Comparison of ENCODE assay signal across 23 cellular contexts in genomic region chr12:74598819-74599218, GRCh38.
"Had no signal": no experiment of that assay in that cellular context is flagged by ENCODE, and none has a peak within 500 bp of the region (broad histone marks: within the 10 kb centered on the region; RNA-seq: fewer than 3 reads in every experiment).

No MANE protein-coding gene starts in this region.

- H3K27me3 Mint-ChIP-seq: activated CD4-positive, alpha-beta T cell treated with anti-CD3 and anti-CD28 coated beads, Interleukin-2, amount 10 ng/mL, durations not matched to agents 24 days and 14 days; activated naive CD8-positive, alpha-beta T cell treated with anti-CD3 and anti-CD28 coated beads, Interleukin-2, amount 10 ng/mL, durations not matched to agents 7 days and 5 days; activated T-cell treated with anti-CD3 and anti-CD28 coated beads, Interleukin-2, amount 50 U/mL, for 24 hours had no signal

- H3K4me3 ChIP-seq: gastroesophageal sphincter, heart left ventricle, left ventricle myocardium inferior, sigmoid colon, tibial artery, uterus had no signal

- H3K9me3 Mint-ChIP-seq: activated CD4-positive, alpha-beta T cell treated with anti-CD3 and anti-CD28 coated beads, Interleukin-2, amount 10 ng/mL, durations not matched to agents 24 days and 14 days had no signal

- H3K4me3 Mint-ChIP-seq: activated CD4-positive, alpha-beta T cell treated with anti-CD3 and anti-CD28 coated beads, Interleukin-2, amount 10 ng/mL, durations not matched to agents 24 days and 14 days; activated CD8-positive, alpha-beta T cell treated with anti-CD3 and anti-CD28 coated beads, Interleukin-2, amount 10 ng/mL, durations not matched to agents 7 days and 5 days; activated naive CD8-positive, alpha-beta T cell treated with anti-CD3 and anti-CD28 coated beads, Interleukin-2, amount 10 ng/mL, durations not matched to agents 7 days and 5 days; activated T-cell treated with anti-CD3 and anti-CD28 coated beads, Interleukin-2, amount 50 U/mL, for 24 hours; brain; nephron progenitor cell had no signal

- H3K27ac Mint-ChIP-seq: activated CD4-positive, alpha-beta T cell treated with anti-CD3 and anti-CD28 coated beads, Interleukin-2, amount 10 ng/mL, durations not matched to agents 24 days and 14 days; activated CD8-positive, alpha-beta T cell treated with anti-CD3 and anti-CD28 coated beads, Interleukin-2, amount 10 ng/mL, durations not matched to agents 7 days and 5 days; activated naive CD8-positive, alpha-beta T cell treated with anti-CD3 and anti-CD28 coated beads, Interleukin-2, amount 10 ng/mL, durations not matched to agents 7 days and 5 days; activated T-cell treated with anti-CD3 and anti-CD28 coated beads, Interleukin-2, amount 50 U/mL, for 24 hours; activated T-helper 2 cell treated with anti-CD3 and anti-CD28 coated beads, Interferon-gamma antibody, Interleukin-2, Interleukin-4, amounts not matched to agents 10 μg/mL and 5 μg/mL and 100 μg/mL, durations not matched to agents 14 hours and 24 hours and 36 hours; brain; nephron progenitor cell had no signal

- H3K36me3 Mint-ChIP-seq: activated naive CD8-positive, alpha-beta T cell treated with anti-CD3 and anti-CD28 coated beads, Interleukin-2, amount 10 ng/mL, durations not matched to agents 7 days and 5 days; brain had no signal

- H3K4me1 Mint-ChIP-seq: activated CD4-positive, alpha-beta T cell treated with anti-CD3 and anti-CD28 coated beads, Interleukin-2, amount 10 ng/mL, durations not matched to agents 24 days and 14 days; activated naive CD8-positive, alpha-beta T cell treated with anti-CD3 and anti-CD28 coated beads, Interleukin-2, amount 10 ng/mL, durations not matched to agents 7 days and 5 days; brain; nephron progenitor cell had no signal

- FAIRE-seq: endometrium had no signal

- DNase-seq: activated CD4-positive, alpha-beta T cell treated with anti-CD3 and anti-CD28 coated beads, Interleukin-2, amount 10 ng/mL, durations not matched to agents 24 days and 14 days; activated CD8-positive, alpha-beta T cell treated with anti-CD3 and anti-CD28 coated beads, Interleukin-2, amount 10 ng/mL, durations not matched to agents 7 days and 5 days; activated naive CD4-positive, alpha-beta T cell treated with Interleukin-2 at 50 U/mL for 16 hours; activated naive CD8-positive, alpha-beta T cell treated with anti-CD3 and anti-CD28 coated beads, Interleukin-2, amount 10 ng/mL, durations not matched to agents 7 days and 5 days; activated T-cell treated with anti-CD3 and anti-CD28 coated beads, Interleukin-2, amount 50 U/mL, for 24 hours; amygdala; cerebellar nuclear complex; cortex of kidney; heart left ventricle; left ventricle myocardium inferior; nephron progenitor cell; nucleus accumbens; sigmoid colon; stimulated activated CD4-positive, alpha-beta T cell treated with anti-CD3 and anti-CD28 coated beads, Interleukin-1b, Interleukin-23, amount 100 ng/mL, for 48 hours; stimulated activated CD8-positive, alpha-beta memory T cell treated with anti-CD3 and anti-CD28 coated beads, Interleukin-4, amount 100 ng/mL, for 48 hours; stimulated activated naive CD4-positive, alpha-beta T cell treated with Interleukin-2 at 50 U/mL for 16 hours; T-helper 9 cell; tibial artery; uterus had no signal
